ENCODE assay signal across 8 cellular contexts in genomic region chr19:44113138-44113783, GRCh38. TPM values are rescaled to one million over a fixed set of nuclear protein-coding genes. Genes with fewer than 3 reads are reported as not detected.
DNase-seq lines count a peak whose midpoint lies in the region; ATAC-seq, FAIRE-seq and TF ChIP-seq lines count a peak whose summit lies in the region.

Gene ZNF225, plus strand, starts transcription at chr19:44113399. Its CDS starts 2,429 bp downstream, at chr19:44115828.

- peak; percentile 98 for ATAC-seq in HG02798 (IDR thresholded peaks at IDR 0.05; ENCODE audit: poor library complexity, unreplicated experiment)
- peak; percentile 98 for ATAC-seq in left ventricle myocardium superior

- FAIRE-seq in GM12892 (lab: Jason Lieb, UNC), result peak; percentile 97

- intact Hi-C loops in left ventricle myocardium superior (cut with micrococcal nuclease), result no loop called here

- H3K36me3 Mint-ChIP-seq in progenitor cell of endocrine pancreas (ENCODE audit: insufficient read depth), result peaks cover 40% of the 10 kb centered on the region

- DNase-seq in GM12892 (ENCODE audit: insufficient read length) (peak; percentile 71), NCI-H1436 (lab: John Stamatoyannopoulos, UW) (peak; percentile 92), T-helper 1 cell (peak; percentile 61 to 93 (median 74)), anterior cingulate cortex (lab: John Stamatoyannopoulos, UW) (peak in 57 of 58 donors; percentile 68 to 100 (median 97)), left ventricle myocardium superior (peak; percentile 93), progenitor cell of endocrine pancreas (ENCODE audit: low spot score, unreplicated experiment) (peak; percentile 87), ureter (ENCODE audit: low spot score) (peak; percentile 97)

- H3K4me3 Mint-ChIP-seq in progenitor cell of endocrine pancreas (ENCODE audit: low read depth), result peak within 1 kb of the TSS; percentile 93

- H3K27me3 Mint-ChIP-seq in progenitor cell of endocrine pancreas, result no peaks in the 10 kb centered on the region

- H3K27ac Mint-ChIP-seq in progenitor cell of endocrine pancreas, result peak within 1 kb of the TSS; percentile 96

- no peak for TF ChIP-seq CTCF in progenitor cell of endocrine pancreas (IDR thresholded peaks at IDR 0.05; ENCODE audit: unreplicated experiment)

- H3K4me1 Mint-ChIP-seq in progenitor cell of endocrine pancreas (ENCODE audit: low read depth), result peaks cover 11% of the 10 kb centered on the region

- peaks cover 25% of the 10 kb centered on the region for H3K9me3 Mint-ChIP-seq in progenitor cell of endocrine pancreas (ENCODE audit: low read depth)

- peak; percentile 64 for TF ChIP-seq POLR2A in GM12892 (IDR thresholded peaks at IDR 0.05; ENCODE audit: low read depth, low read length)

RNA-seq across cellular contexts. Expression of gene ZNF225, which starts in this region (rescaled TPM):
- 2.4 TPM for polyA plus RNA-seq in GM12892 (2012; ENCODE audit: missing spikeins)
- total RNA-seq in left ventricle myocardium superior, result 2.6 TPM
- 9.1 and 10.2 TPM in 2 replicates for total RNA-seq in progenitor cell of endocrine pancreas
- total RNA-seq in ureter, result 5.1 TPM

Comparison
In these comparisons a context has a peak if more than half of its experiments do, and no peak if none do; other contexts are left out.
1. Peak in every context shown above with its lines: DNase-seq and ATAC-seq.